In the genomic region with DNA sequence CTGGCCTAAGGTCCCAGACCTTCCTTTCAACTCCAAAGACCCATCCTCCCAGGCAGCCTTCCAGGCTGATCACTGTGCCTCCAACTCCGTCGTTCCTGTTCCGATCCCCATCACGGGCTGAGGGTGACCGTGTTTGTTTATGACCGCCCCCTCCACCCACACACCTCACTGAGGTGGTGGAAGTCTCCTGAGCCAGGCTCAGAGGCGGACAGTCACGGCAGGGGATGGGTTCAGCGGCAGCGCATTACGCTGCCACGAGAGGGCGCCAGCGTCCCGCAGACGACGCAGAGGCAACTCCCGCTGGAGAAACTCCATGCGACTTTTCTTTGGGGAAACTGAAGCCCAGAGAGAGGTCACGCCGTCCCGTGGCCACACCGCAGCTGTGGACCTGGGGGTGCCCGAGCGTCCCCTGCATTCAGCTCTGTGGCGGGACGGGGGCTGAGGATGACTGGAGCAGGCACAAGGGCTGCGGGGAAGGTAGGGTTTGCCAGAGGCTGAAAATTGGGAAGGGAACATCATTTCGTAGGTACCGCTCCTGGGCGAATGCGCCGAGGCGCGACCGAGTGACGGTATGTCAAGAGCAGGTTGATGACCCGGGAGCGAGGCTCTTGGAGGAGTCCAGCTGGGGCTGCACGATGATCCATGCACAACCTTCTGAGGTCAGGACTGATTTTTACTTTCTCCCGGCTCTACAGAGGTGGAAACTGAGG, we compare ENCODE assay signal across 8 cellular contexts. TPM values are rescaled to one million over a fixed set of nuclear protein-coding genes. Genes with fewer than 3 reads are reported as not detected.
A peak's percentile ranks its signal among the peaks of the same experiment; 100 is the strongest.
DNase-seq lines count a peak whose midpoint lies in the region; ATAC-seq and TF ChIP-seq lines count a peak whose summit lies in the region.

No MANE protein-coding gene starts in this region.

- no peaks in the 10 kb centered on the region for H3K9me3 Mint-ChIP-seq in activated T-cell treated with anti-CD3 and anti-CD28 coated beads, Interleukin-2, amount 50 U/mL, for 24 hours

- no peaks in the 10 kb centered on the region for H3K27me3 ChIP-seq in OCI-LY1 (ENCODE audit: insufficient read depth, low read length)
- no peaks in the 10 kb centered on the region for H3K27me3 ChIP-seq in muscle layer of colon (ENCODE audit: control insufficient read depth in 1 of 2, insufficient read depth in 2 of 2, low read length in 2 of 2)

- peak overlapping the region; percentile 72 for H3K4me2 ChIP-seq in OCI-LY1 (ENCODE audit: low read length)

- peaks cover 2% of the 10 kb centered on the region; the same call in 1 of the 2 replicates for H3K79me2 ChIP-seq in OCI-LY1 (ENCODE audit: insufficient read depth, low read length)

- H3K4me1 ChIP-seq in OCI-LY1 (ENCODE audit: insufficient read depth, low read length, severe bottlenecking) = peaks cover 26% of the 10 kb centered on the region
- peaks cover 9% of the 10 kb centered on the region for H3K4me1 ChIP-seq in muscle layer of colon (ENCODE audit: insufficient read depth, low read length)

- peak overlapping the region; percentile 50 for H3K4me3 ChIP-seq in OCI-LY1 (ENCODE audit: low read depth, low read length, poor library complexity, severe bottlenecking)
- peak overlapping the region; percentile 59 to 68 for H3K4me3 ChIP-seq in muscle layer of colon (ENCODE audit: low read depth in 1 of 2, low read length in 2 of 2)

- H3K9ac ChIP-seq in OCI-LY1 (ENCODE audit: low read length) (peak overlapping the region; percentile 46; the same call in 1 of the 2 replicates), muscle layer of colon (ENCODE audit: low read length) (peak overlapping the region; percentile 42)

- H3K4me1 Mint-ChIP-seq in activated T-cell treated with anti-CD3 and anti-CD28 coated beads, Interleukin-2, amount 50 U/mL, for 24 hours (ENCODE audit: low read depth) = peaks cover 44% of the 10 kb centered on the region

- TF ChIP-seq CTCF in OCI-LY1 (IDR thresholded peaks at IDR 0.05; ENCODE audit: low read length) = peak; percentile 98

- no peaks in the 10 kb centered on the region for H3F3A ChIP-seq in OCI-LY1 (ENCODE audit: insufficient read depth, low read length)

- DNase-seq in SKM-1 treated with dmso at 0.1 percent for 144 hours (lab: John Stamatoyannopoulos, UW; ENCODE audit: unreplicated experiment) = peak; percentile 47
- DNase-seq in SKM-1 (lab: John Stamatoyannopoulos, UW; ENCODE audit: unreplicated experiment) = no peak
- peak; percentile 87 for DNase-seq in activated T-cell treated with anti-CD3 and anti-CD28 coated beads, Interleukin-2, amount 50 U/mL, for 24 hours
- peak; percentile 63 to 70 for DNase-seq in stimulated activated CD8-positive, alpha-beta memory T cell treated with anti-CD3 and anti-CD28 coated beads, Interleukin-7, amount 100 ng/mL, for 1 hour (ENCODE audit: low read depth in 2 of 2)

- H3K4me3 Mint-ChIP-seq in activated T-cell treated with anti-CD3 and anti-CD28 coated beads, Interleukin-2, amount 50 U/mL, for 24 hours = peak overlapping the region; percentile 78

- peaks cover 47% of the 10 kb centered on the region for H3K36me3 Mint-ChIP-seq in activated T-cell treated with anti-CD3 and anti-CD28 coated beads, Interleukin-2, amount 50 U/mL, for 24 hours (ENCODE audit: low read depth)

- H3K27ac Mint-ChIP-seq in activated T-cell treated with anti-CD3 and anti-CD28 coated beads, Interleukin-2, amount 50 U/mL, for 24 hours = peak overlapping the region; percentile 93

- H2AFZ ChIP-seq in OCI-LY1 (ENCODE audit: low read length) = no peak overlapping the region

- ATAC-seq in HG03469 (IDR thresholded peaks at IDR 0.05; ENCODE audit: unreplicated experiment) (peak; percentile 32), esophagus mucosa (peak; percentile 83)

- no peaks in the 10 kb centered on the region for H3K27me3 Mint-ChIP-seq in activated T-cell treated with anti-CD3 and anti-CD28 coated beads, Interleukin-2, amount 50 U/mL, for 24 hours

- no peaks in the 10 kb centered on the region for H4K20me1 ChIP-seq in OCI-LY1 (ENCODE audit: insufficient read depth, low read length)

- H3K9me3 ChIP-seq in OCI-LY1 (ENCODE audit: low read length) (no peaks in the 10 kb centered on the region), muscle layer of colon (ENCODE audit: low read length) (no peaks in the 10 kb centered on the region)

- H3K36me3 ChIP-seq in OCI-LY1 (ENCODE audit: insufficient read depth, low read length) = peaks cover 35% of the 10 kb centered on the region
- H3K36me3 ChIP-seq in muscle layer of colon (ENCODE audit: insufficient read depth, low read length) = peaks cover 16% of the 10 kb centered on the region

- no peaks in the 10 kb centered on the region for H3K9me2 ChIP-seq in OCI-LY1 (ENCODE audit: low read depth, low read length)

- peak overlapping the region; percentile 82 for H3K27ac ChIP-seq in OCI-LY1 (ENCODE audit: low read depth, low read length, poor library complexity, severe bottlenecking)
- peak overlapping the region; percentile 90 for H3K27ac ChIP-seq in muscle layer of colon (ENCODE audit: low read depth, low read length)

RNA-seq across cellular contexts. Expression of a gene that starts 0.9 kb away (rescaled TPM):
- 6.3 TPM for total RNA-seq in esophagus mucosa

RNA-seq across cellular contexts. Expression of a gene that starts 40.1 kb away (rescaled TPM):
- not detected for total RNA-seq in esophagus mucosa
